1 cellular context compared by ENCODE assay signal in the genomic region with DNA sequence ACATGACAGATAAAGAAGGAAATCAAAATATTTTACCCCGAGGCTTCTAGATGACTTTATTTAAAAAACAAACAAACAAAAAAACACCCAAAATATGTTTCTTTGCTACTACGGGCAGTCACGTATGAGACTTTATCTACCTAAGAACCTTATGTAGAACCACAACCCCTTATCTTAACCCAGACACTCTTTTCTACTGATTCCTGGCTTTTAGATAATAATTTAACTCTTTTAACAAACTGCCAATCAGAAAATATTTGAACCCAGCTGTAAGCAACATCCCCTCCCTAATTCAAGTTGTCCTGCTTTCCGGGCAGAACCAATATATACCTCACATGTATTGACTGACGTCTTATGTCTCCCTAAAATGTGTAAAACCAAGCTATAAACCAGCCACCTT.
TF ChIP-seq lines count a peak whose summit lies in the region.

No MANE protein-coding gene starts in this region.

TF ChIP-seq in WTC11, 78 proteins besides CTCF, POLR2A, EP300 and RAD21 (continued from another document):
- TF ChIP-seq, protein P1, sequence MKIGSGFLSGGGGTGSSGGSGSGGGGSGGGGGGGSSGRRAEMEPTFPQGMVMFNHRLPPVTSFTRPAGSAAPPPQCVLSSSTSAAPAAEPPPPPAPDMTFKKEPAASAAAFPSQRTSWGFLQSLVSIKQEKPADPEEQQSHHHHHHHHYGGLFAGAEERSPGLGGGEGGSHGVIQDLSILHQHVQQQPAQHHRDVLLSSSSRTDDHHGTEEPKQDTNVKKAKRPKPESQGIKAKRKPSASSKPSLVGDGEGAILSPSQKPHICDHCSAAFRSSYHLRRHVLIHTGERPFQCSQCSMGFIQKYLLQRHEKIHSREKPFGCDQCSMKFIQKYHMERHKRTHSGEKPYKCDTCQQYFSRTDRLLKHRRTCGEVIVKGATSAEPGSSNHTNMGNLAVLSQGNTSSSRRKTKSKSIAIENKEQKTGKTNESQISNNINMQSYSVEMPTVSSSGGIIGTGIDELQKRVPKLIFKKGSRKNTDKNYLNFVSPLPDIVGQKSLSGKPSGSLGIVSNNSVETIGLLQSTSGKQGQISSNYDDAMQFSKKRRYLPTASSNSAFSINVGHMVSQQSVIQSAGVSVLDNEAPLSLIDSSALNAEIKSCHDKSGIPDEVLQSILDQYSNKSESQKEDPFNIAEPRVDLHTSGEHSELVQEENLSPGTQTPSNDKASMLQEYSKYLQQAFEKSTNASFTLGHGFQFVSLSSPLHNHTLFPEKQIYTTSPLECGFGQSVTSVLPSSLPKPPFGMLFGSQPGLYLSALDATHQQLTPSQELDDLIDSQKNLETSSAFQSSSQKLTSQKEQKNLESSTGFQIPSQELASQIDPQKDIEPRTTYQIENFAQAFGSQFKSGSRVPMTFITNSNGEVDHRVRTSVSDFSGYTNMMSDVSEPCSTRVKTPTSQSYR (CRISPR knock-in tag; IDR thresholded peaks at IDR 0.05) = no peak
- TF ChIP-seq, protein P2, sequence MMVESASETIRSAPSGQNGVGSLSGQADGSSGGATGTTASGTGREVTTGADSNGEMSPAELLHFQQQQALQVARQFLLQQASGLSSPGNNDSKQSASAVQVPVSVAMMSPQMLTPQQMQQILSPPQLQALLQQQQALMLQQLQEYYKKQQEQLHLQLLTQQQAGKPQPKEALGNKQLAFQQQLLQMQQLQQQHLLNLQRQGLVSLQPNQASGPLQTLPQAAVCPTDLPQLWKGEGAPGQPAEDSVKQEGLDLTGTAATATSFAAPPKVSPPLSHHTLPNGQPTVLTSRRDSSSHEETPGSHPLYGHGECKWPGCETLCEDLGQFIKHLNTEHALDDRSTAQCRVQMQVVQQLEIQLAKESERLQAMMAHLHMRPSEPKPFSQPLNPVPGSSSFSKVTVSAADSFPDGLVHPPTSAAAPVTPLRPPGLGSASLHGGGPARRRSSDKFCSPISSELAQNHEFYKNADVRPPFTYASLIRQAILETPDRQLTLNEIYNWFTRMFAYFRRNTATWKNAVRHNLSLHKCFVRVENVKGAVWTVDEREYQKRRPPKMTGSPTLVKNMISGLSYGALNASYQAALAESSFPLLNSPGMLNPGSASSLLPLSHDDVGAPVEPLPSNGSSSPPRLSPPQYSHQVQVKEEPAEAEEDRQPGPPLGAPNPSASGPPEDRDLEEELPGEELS (CRISPR knock-in tag; IDR thresholded peaks at IDR 0.05) = no peak
- TF ChIP-seq ZNF263 (CRISPR knock-in tag; IDR thresholded peaks at IDR 0.05; ENCODE audit: low read depth) (no peak), CREM (CRISPR knock-in tag; IDR thresholded peaks at IDR 0.05) (no peak), NR3C1 (CRISPR knock-in tag; conservative IDR thresholded peaks at IDR 0.05; ENCODE audit: low read depth) (no peak), SMAD3 (CRISPR knock-in tag; IDR thresholded peaks at IDR 0.05; ENCODE audit: borderline replicate concordance) (no peak), ELF4 (CRISPR knock-in tag; IDR thresholded peaks at IDR 0.05; ENCODE audit: low read depth) (no peak), ZNF219 (CRISPR knock-in tag; IDR thresholded peaks at IDR 0.05; ENCODE audit: borderline replicate concordance) (no peak), CREB1 (CRISPR knock-in tag; IDR thresholded peaks at IDR 0.05) (no peak), TCF7 (CRISPR knock-in tag; IDR thresholded peaks at IDR 0.05; ENCODE audit: low read depth) (no peak), NR2C2 (CRISPR knock-in tag; IDR thresholded peaks at IDR 0.05) (no peak), RORB (CRISPR knock-in tag; IDR thresholded peaks at IDR 0.05) (no peak)
- TF ChIP-seq, protein P3, sequence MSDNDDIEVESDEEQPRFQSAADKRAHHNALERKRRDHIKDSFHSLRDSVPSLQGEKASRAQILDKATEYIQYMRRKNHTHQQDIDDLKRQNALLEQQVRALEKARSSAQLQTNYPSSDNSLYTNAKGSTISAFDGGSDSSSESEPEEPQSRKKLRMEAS (CRISPR knock-in tag; IDR thresholded peaks at IDR 0.05) = no peak
